1 cellular context compared by ENCODE assay signal in genomic region chr2:218216674-218217365, GRCh38.
TF ChIP-seq lines count a peak whose summit lies in the region.

ARPC2 (plus strand) TSS chr2:218217189; CDS start chr2:218217471, 282 bp downstream.

TF ChIP-seq in GM12878, 131 proteins besides CTCF, POLR2A, EP300 and RAD21 (continued from another document and continues in another):
- TF ChIP-seq ZBTB40 (IDR thresholded peaks at IDR 0.05; ENCODE audit: borderline replicate concordance) (peak; percentile 78), YBX1 (IDR thresholded peaks at IDR 0.05) (no peak), BCL3 (IDR thresholded peaks at IDR 0.05; ENCODE audit: borderline replicate concordance, insufficient read depth, low read depth, low read length, poor library complexity, severe bottlenecking) (no peak), STAT1 (conservative IDR thresholded peaks at IDR 0.05) (no peak), PKNOX1 (IDR thresholded peaks at IDR 0.05) (peak; percentile 70), MLLT1 (IDR thresholded peaks at IDR 0.05) (peak; percentile 40; the same call in 1 of the 2 replicates), HDGF (IDR thresholded peaks at IDR 0.05) (peak; percentile 66; the same call in 1 of the 2 replicates), IRF5 (IDR thresholded peaks at IDR 0.05; ENCODE audit: borderline replicate concordance) (no peak), PML (IDR thresholded peaks at IDR 0.05; ENCODE audit: low read length) (0 out of 2 replicates have a peak, but pooled peaks have one; percentile 10), CEBPB (IDR thresholded peaks at IDR 0.05; ENCODE audit: borderline replicate concordance in 1 of 2, low read depth in 2 of 2, low read length in 2 of 2) (no peak), ZNF687 (IDR thresholded peaks at IDR 0.05) (no peak), HCFC1 (IDR thresholded peaks at IDR 0.05; ENCODE audit: low read length) (peak; percentile 53), E4F1 (IDR thresholded peaks at IDR 0.05; ENCODE audit: borderline replicate concordance, partially characterized antibody) (peak; percentile 82), RCOR1 (conservative IDR thresholded peaks at IDR 0.05; ENCODE audit: low read depth, low read length) (0 out of 2 replicates have a peak, but pooled peaks have one; percentile 10), ETV6 (conservative IDR thresholded peaks at IDR 0.05 in 1 of 2, IDR thresholded peaks at IDR 0.05 in 1 of 2; ENCODE audit: borderline replicate concordance in 1 of 2, low read depth in 1 of 2) (peak in 1 of 2 experiments; percentile 82; a peak in 2 of 4 replicates), NFXL1 (IDR thresholded peaks at IDR 0.05; ENCODE audit: borderline replicate concordance) (no peak), USF2 (IDR thresholded peaks at IDR 0.05; ENCODE audit: borderline replicate concordance, low read depth, low read length) (no peak), ZBED1 (IDR thresholded peaks at IDR 0.05; ENCODE audit: borderline replicate concordance) (no peak), NKRF (conservative IDR thresholded peaks at IDR 0.05) (no peak; the same call in none of the 2 replicates), ZNF274 (IDR thresholded peaks at IDR 0.05; ENCODE audit: insufficient read depth, insufficient read length) (no peak), NFYA (IDR thresholded peaks at IDR 0.05; ENCODE audit: borderline replicate concordance, low read depth, low read length) (no peak), ESRRA (IDR thresholded peaks at IDR 0.05; ENCODE audit: low read length) (no peak), PAX8 (IDR thresholded peaks at IDR 0.05) (no peak), SIX5 (IDR thresholded peaks at IDR 0.05; ENCODE audit: low read depth, low read length, severe bottlenecking) (no peak), NBN (IDR thresholded peaks at IDR 0.05) (peak; percentile 91), CREM (IDR thresholded peaks at IDR 0.05; ENCODE audit: low read depth) (peak; percentile 56; the same call in 1 of the 2 replicates), ATF7 (IDR thresholded peaks at IDR 0.05; ENCODE audit: low read depth) (peak; percentile 41; the same call in 1 of the 2 replicates), ZNF384 (IDR thresholded peaks at IDR 0.05; ENCODE audit: borderline replicate concordance, low read depth, low read length) (no peak), NR2C2 (IDR thresholded peaks at IDR 0.05; ENCODE audit: borderline replicate concordance, control insufficient read depth, insufficient read length, low read depth) (no peak), HDAC2 (IDR thresholded peaks at IDR 0.05) (no peak), BMI1 (IDR thresholded peaks at IDR 0.05; ENCODE audit: borderline replicate concordance) (no peak), KLF5 (IDR thresholded peaks at IDR 0.05; ENCODE audit: partially characterized antibody) (peak; percentile 20), ZSCAN29 (IDR thresholded peaks at IDR 0.05) (no peak), ZZZ3 (IDR thresholded peaks at IDR 0.05; ENCODE audit: control insufficient read depth, insufficient read length, low read depth) (no peak)
